27 cellular contexts compared by ENCODE assay signal in genomic region chr10:95304976-95305375, GRCh38.
"Had no signal": no experiment of that assay in that cellular context is flagged by ENCODE, and none has a peak within 500 bp of the region (broad histone marks: within the 10 kb centered on the region; RNA-seq: fewer than 3 reads in every experiment).

No MANE protein-coding gene starts in this region.

- DNase-seq: hippocampal formation; left colon; left lung; lower lobe of right lung; mammary epithelial cell; mesenchymal stem cell; naive B cell; natural killer cell; nephron progenitor cell; ovary; right lobe of liver; stimulated activated CD4-positive, alpha-beta T cell treated with anti-CD3 and anti-CD28 coated beads, Interleukin-1b, Interleukin-23, amount 100 ng/mL, for 48 hours; stimulated activated CD4-positive, alpha-beta T cell treated with anti-CD3 and anti-CD28 coated beads, Interleukin-2, amount 100 ng/mL, for 48 hours; stimulated activated CD4-positive, alpha-beta T cell treated with anti-CD3 and anti-CD28 coated beads, Interleukin-4, amount 100 ng/mL, for 4 hours; stimulated activated CD8-positive, alpha-beta memory T cell treated with anti-CD3 and anti-CD28 coated beads, Interleukin-4, amount 100 ng/mL, for 48 hours; stimulated activated naive CD4-positive, alpha-beta T cell treated with Interleukin-2 at 50 U/mL for 16 hours; stimulated activated naive CD8-positive, alpha-beta T cell treated with anti-CD3 and anti-CD28 coated beads, Interleukin-15, amount 100 ng/mL, for 72 hours; testis; tibial artery; upper lobe of right lung had no signal

- H3K27ac Mint-ChIP-seq: mesothelial cell of epicardium; natural killer cell; stimulated activated memory B cell treated with anti-CD40 and anti-IgM and Interleukin-4, amounts not matched to agents 10 μg/mL and 1 μg/mL and 100 μg/mL, for 72 hours had no signal

- FAIRE-seq: keratinocyte, urothelium cell line had no signal

- H3K4me3 Mint-ChIP-seq: mesothelial cell of epicardium; natural killer cell; nephron progenitor cell; stimulated activated memory B cell treated with anti-CD40 and anti-IgM and Interleukin-4, amounts not matched to agents 10 μg/mL and 1 μg/mL and 100 μg/mL, for 72 hours; stimulated activated naive CD8-positive, alpha-beta T cell treated with anti-CD3 and anti-CD28 coated beads, Interleukin-15, amount 100 ng/mL, for 72 hours had no signal

- H3K27ac ChIP-seq: left lung, ovary, right lobe of liver, testis, tibial artery, upper lobe of right lung had no signal

- H3K9me3 Mint-ChIP-seq: mesothelial cell of epicardium; naive B cell; natural killer cell; nephron progenitor cell; stimulated activated memory B cell treated with anti-CD40 and anti-IgM and Interleukin-4, amounts not matched to agents 10 μg/mL and 1 μg/mL and 100 μg/mL, for 72 hours; stimulated activated naive CD8-positive, alpha-beta T cell treated with anti-CD3 and anti-CD28 coated beads, Interleukin-15, amount 100 ng/mL, for 72 hours had no signal

- H3K9me3 ChIP-seq: left lung, lower lobe of right lung, ovary, right atrium auricular region, right lobe of liver, testis, tibial artery, upper lobe of right lung had no signal

- H3K4me2 ChIP-seq: smooth muscle cell had no signal

- H3K36me3 Mint-ChIP-seq: mesothelial cell of epicardium; natural killer cell; stimulated activated memory B cell treated with anti-CD40 and anti-IgM and Interleukin-4, amounts not matched to agents 10 μg/mL and 1 μg/mL and 100 μg/mL, for 72 hours had no signal

- H3K36me3 ChIP-seq: left lung, lower lobe of right lung, ovary, right atrium auricular region, right lobe of liver, tibial artery, upper lobe of right lung had no signal

- H3K27me3 Mint-ChIP-seq: naive B cell; progenitor cell of endocrine pancreas; stimulated activated memory B cell treated with anti-CD40 and anti-IgM and Interleukin-4, amounts not matched to agents 10 μg/mL and 1 μg/mL and 100 μg/mL, for 72 hours had no signal

- H3K4me3 ChIP-seq: left lung, lower lobe of right lung, ovary, right atrium auricular region, right lobe of liver, smooth muscle cell, testis, tibial artery, upper lobe of right lung had no signal

- H3K4me1 ChIP-seq: right lobe of liver, testis had no signal

- ATAC-seq: left lung; lower lobe of right lung; natural killer cell; right lobe of liver; stimulated activated memory B cell treated with anti-CD40 and anti-IgM and Interleukin-4, amounts not matched to agents 10 μg/mL and 1 μg/mL and 100 μg/mL, for 72 hours; stimulated activated naive CD8-positive, alpha-beta T cell treated with anti-CD3 and anti-CD28 coated beads, Interleukin-15, amount 100 ng/mL, for 72 hours; upper lobe of right lung had no signal

- H3K27me3 ChIP-seq: left lung, ovary, right atrium auricular region, right lobe of liver, testis, tibial artery, upper lobe of right lung had no signal
